Comparison of ENCODE assay signal across 9 cellular contexts in the genomic region with DNA sequence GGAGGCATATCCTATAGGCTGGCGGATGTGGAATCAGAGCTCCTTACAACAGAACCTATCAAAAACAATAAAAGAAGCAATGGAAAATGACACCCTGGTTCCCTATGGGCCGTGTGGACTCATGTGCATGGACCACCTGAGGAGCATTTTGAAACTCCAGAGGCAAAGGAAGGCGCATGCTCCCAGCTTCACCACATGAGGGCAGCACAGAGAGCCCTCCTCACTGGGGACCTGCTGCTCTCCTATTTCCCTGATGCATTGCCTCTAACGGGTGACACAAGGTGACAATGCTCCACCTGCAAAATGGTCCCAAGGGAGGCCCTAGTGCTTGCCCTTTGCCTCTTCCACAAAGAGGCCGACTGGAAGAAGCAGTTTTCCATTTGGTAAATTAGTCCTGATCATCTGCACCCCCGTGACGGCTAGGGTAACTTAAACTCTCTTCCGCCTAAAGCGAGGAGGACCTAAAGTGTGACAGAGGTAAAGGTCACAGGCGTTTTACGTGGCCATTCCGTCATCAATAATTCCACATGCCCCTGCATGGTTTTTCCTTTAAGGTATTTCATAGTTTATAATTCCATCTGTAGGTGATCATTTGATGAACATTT.
DNase-seq lines count a peak whose midpoint lies in the region; ATAC-seq and TF ChIP-seq lines count a peak whose summit lies in the region.
"Had no signal": no experiment of that assay in that cellular context is flagged by ENCODE, and none has a peak within 500 bp of the region (broad histone marks: within the 10 kb centered on the region; RNA-seq: fewer than 3 reads in every experiment).

No MANE protein-coding gene starts in this region.

- H3K4me3 ChIP-seq in Peyer's patch (no peak overlapping the region), kidney epithelial cell (ENCODE audit: low read depth, low read length) (no peak overlapping the region)
- H3K4me3 ChIP-seq: SK-N-MC had no signal

- H3K36me3 ChIP-seq in Peyer's patch (no peaks in the 10 kb centered on the region), kidney epithelial cell (ENCODE audit: control insufficient read depth, insufficient read depth, low read length) (no peaks in the 10 kb centered on the region)

- H3K9me3 Mint-ChIP-seq in activated naive CD8-positive, alpha-beta T cell treated with anti-CD3 and anti-CD28 coated beads, Interleukin-2, amount 50 U/mL, for 24 hours: no peaks in the 10 kb centered on the region
- no peaks in the 10 kb centered on the region for H3K9me3 Mint-ChIP-seq in stimulated activated effector memory CD8-positive, alpha-beta T cell treated with anti-CD3 and anti-CD28 coated beads, Interleukin-12 subunit alpha, Interleukin-12 subunit beta, amount 100 ng/mL, for 72 hours

- no peak overlapping the region for H3K4me3 Mint-ChIP-seq in activated naive CD8-positive, alpha-beta T cell treated with anti-CD3 and anti-CD28 coated beads, Interleukin-2, amount 50 U/mL, for 24 hours
- H3K4me3 Mint-ChIP-seq in stimulated activated effector memory CD8-positive, alpha-beta T cell treated with anti-CD3 and anti-CD28 coated beads, Interleukin-12 subunit alpha, Interleukin-12 subunit beta, amount 100 ng/mL, for 72 hours: no peak overlapping the region

- no peak for TF ChIP-seq POLR2A in Peyer's patch (IDR thresholded peaks at IDR 0.05)

- DNase-seq in COLO668 (lab: John Stamatoyannopoulos, UW; ENCODE audit: unreplicated experiment): peak; percentile 22
- peak in 1 of 3 donors; percentile 65 for DNase-seq in Peyer's patch
- peak; percentile 50 for DNase-seq in activated naive CD8-positive, alpha-beta T cell treated with anti-CD3 and anti-CD28 coated beads, Interleukin-2, amount 50 U/mL, for 24 hours
- no peak for DNase-seq in kidney epithelial cell (ENCODE audit: low read depth)
- peak; percentile 16 to 60 for DNase-seq in stimulated activated effector memory CD8-positive, alpha-beta T cell treated with anti-CD3 and anti-CD28 coated beads, Interleukin-12 subunit alpha, Interleukin-12 subunit beta, amount 100 ng/mL, for 72 hours (ENCODE audit: low spot score in 2 of 2)
- no peak for DNase-seq in NK-92 treated with Interleukin-12 subunit alpha and Interleukin-12 subunit beta, amount 100 ng/mL, for 24 hours (lab: John Stamatoyannopoulos, UW)

- no peaks in the 10 kb centered on the region for H3K36me3 Mint-ChIP-seq in activated naive CD8-positive, alpha-beta T cell treated with anti-CD3 and anti-CD28 coated beads, Interleukin-2, amount 50 U/mL, for 24 hours (ENCODE audit: low read depth)
- H3K36me3 Mint-ChIP-seq in stimulated activated effector memory CD8-positive, alpha-beta T cell treated with anti-CD3 and anti-CD28 coated beads, Interleukin-12 subunit alpha, Interleukin-12 subunit beta, amount 100 ng/mL, for 72 hours: no peaks in the 10 kb centered on the region

- ATAC-seq in GM18909 (IDR thresholded peaks at IDR 0.05; ENCODE audit: poor library complexity, unreplicated experiment) (peak; percentile 89), HG03280 (IDR thresholded peaks at IDR 0.05; ENCODE audit: unreplicated experiment) (peak; percentile 85)
- no peak for ATAC-seq in activated naive CD8-positive, alpha-beta T cell treated with anti-CD3 and anti-CD28 coated beads, Interleukin-2, amount 50 U/mL, for 24 hours
- ATAC-seq in stimulated activated effector memory CD8-positive, alpha-beta T cell treated with anti-CD3 and anti-CD28 coated beads, Interleukin-12 subunit alpha, Interleukin-12 subunit beta, amount 100 ng/mL, for 72 hours: peak; percentile 54

- TF ChIP-seq CTCF in Peyer's patch (IDR thresholded peaks at IDR 0.05) (peak in 5 of 6 experiments; percentile 13 to 68 (median 58)), kidney epithelial cell (IDR thresholded peaks at IDR 0.05; ENCODE audit: insufficient read depth, low read length, poor library complexity, severe bottlenecking) (peak; percentile 78)

- no peaks in the 10 kb centered on the region for H3K9me3 ChIP-seq in Peyer's patch

- H3K27ac Mint-ChIP-seq in activated naive CD8-positive, alpha-beta T cell treated with anti-CD3 and anti-CD28 coated beads, Interleukin-2, amount 50 U/mL, for 24 hours: no peak overlapping the region
- no peak overlapping the region for H3K27ac Mint-ChIP-seq in stimulated activated effector memory CD8-positive, alpha-beta T cell treated with anti-CD3 and anti-CD28 coated beads, Interleukin-12 subunit alpha, Interleukin-12 subunit beta, amount 100 ng/mL, for 72 hours

- no peaks in the 10 kb centered on the region for H3K4me1 Mint-ChIP-seq in activated naive CD8-positive, alpha-beta T cell treated with anti-CD3 and anti-CD28 coated beads, Interleukin-2, amount 50 U/mL, for 24 hours
- no peaks in the 10 kb centered on the region for H3K4me1 Mint-ChIP-seq in stimulated activated effector memory CD8-positive, alpha-beta T cell treated with anti-CD3 and anti-CD28 coated beads, Interleukin-12 subunit alpha, Interleukin-12 subunit beta, amount 100 ng/mL, for 72 hours

- H3K27me3 Mint-ChIP-seq in activated naive CD8-positive, alpha-beta T cell treated with anti-CD3 and anti-CD28 coated beads, Interleukin-2, amount 50 U/mL, for 24 hours: peaks cover 5% of the 10 kb centered on the region

- no peaks in the 10 kb centered on the region for H3K27me3 ChIP-seq in Peyer's patch
- H3K27me3 ChIP-seq in kidney epithelial cell (ENCODE audit: control insufficient read depth, insufficient read depth, low read length): no peaks in the 10 kb centered on the region

- H3K4me1 ChIP-seq in Peyer's patch: no peaks in the 10 kb centered on the region

- no peak overlapping the region for H3K27ac ChIP-seq in Peyer's patch
- H3K27ac ChIP-seq: SK-N-MC had no signal

Comparison
In these comparisons a context has a peak if more than half of its experiments do, and no peak if none do; other contexts are left out.
1. DNase-seq: peak in COLO668 (single experiment), activated naive CD8-positive, alpha-beta T cell treated with anti-CD3 and anti-CD28 coated beads, Interleukin-2, amount 50 U/mL, for 24 hours (single experiment) and stimulated activated effector memory CD8-positive, alpha-beta T cell treated with anti-CD3 and anti-CD28 coated beads, Interleukin-12 subunit alpha, Interleukin-12 subunit beta, amount 100 ng/mL, for 72 hours (2 of 2); none in kidney epithelial cell (single experiment) and NK-92 treated with Interleukin-12 subunit alpha and Interleukin-12 subunit beta, amount 100 ng/mL, for 24 hours (single experiment).